8 cellular contexts compared by ENCODE assay signal in genomic region chr14:24334431-24335271, GRCh38. TPM values are rescaled to one million over a fixed set of nuclear protein-coding genes. Genes with fewer than 3 reads are reported as not detected.
DNase-seq lines count a peak whose midpoint lies in the region; ATAC-seq and TF ChIP-seq lines count a peak whose summit lies in the region.

Gene ADCY4, minus strand, starts transcription at chr14:24335071. Its CDS starts 419 bp downstream, at chr14:24334652.

- H3K9ac ChIP-seq in colonic mucosa (ENCODE audit: low read depth in 2 of 2, low read length in 2 of 2) = peak within 1 kb of the TSS; percentile 12 to 57

- no peak for TF ChIP-seq CTCF in colonic mucosa (IDR thresholded peaks at IDR 0.05)
- TF ChIP-seq CTCF in lower lobe of right lung (IDR thresholded peaks at IDR 0.05) = no peak
- TF ChIP-seq CTCF in thyroid gland (IDR thresholded peaks at IDR 0.05) = no peak

- peak in 1 of 2 donors; percentile 21 for TF ChIP-seq POLR2A in thyroid gland (IDR thresholded peaks at IDR 0.05)

- intact Hi-C loops in colonic mucosa (cut with DNase I) (loop anchor here (5.0 kb wide), 1 partner anchor 33 kb away; the partner anchor contains the start of gene NFATC4), lower lobe of right lung (cut with DNase I) (no loop called here), thyroid gland (cut with DNase I) (loop anchor here (2.0 to 5.0 kb wide), 2 partner anchors 33 to 102 kb away; partner anchors contain the start of gene NFATC4)

- H3K27me3 ChIP-seq in colonic mucosa (peaks cover 10% of the 10 kb centered on the region), lower lobe of right lung (ENCODE audit: low read depth) (peaks cover 15% of the 10 kb centered on the region), thyroid gland (no peaks in the 10 kb centered on the region)

- peak in 1 of 2 donors; percentile 21 for ATAC-seq in lower lobe of right lung

- H3K36me3 ChIP-seq in colonic mucosa (no peaks in the 10 kb centered on the region), lower lobe of right lung (peaks cover 26% of the 10 kb centered on the region), thyroid gland (no peaks in the 10 kb centered on the region)

- 16 to 18% methylated on average over 37 to 51 of the region's 64 CpGs for WGBS in thyroid gland, 2 donors

- DNase-seq in activated T-cell treated with anti-CD3 and anti-CD28 coated beads, Interleukin-2, amount 50 U/mL, for 1 hour = peak; percentile 54
- DNase-seq in activated T-cell treated with anti-CD3 and anti-CD28 coated beads for 4 hours = no peak
- DNase-seq in colonic mucosa = peak; percentile 35
- DNase-seq in lower lobe of right lung = peak; percentile 66
- DNase-seq in thyroid gland = peak; percentile 28 to 38
- no peak for DNase-seq in HK-2 (ENCODE audit: unreplicated experiment)
- DNase-seq in OCI-M1 (lab: John Stamatoyannopoulos, UW) = no peak
- DNase-seq in NCI-H345 (lab: John Stamatoyannopoulos, UW) = no peak

- no peaks in the 10 kb centered on the region for H3K9me3 ChIP-seq in colonic mucosa
- no peaks in the 10 kb centered on the region for H3K9me3 ChIP-seq in lower lobe of right lung
- H3K9me3 ChIP-seq in thyroid gland = no peaks in the 10 kb centered on the region

- peak within 1 kb of the TSS; percentile 12 for H3K27ac ChIP-seq in colonic mucosa
- peak within 1 kb of the TSS; percentile 83 for H3K27ac ChIP-seq in lower lobe of right lung
- H3K27ac ChIP-seq in thyroid gland = peak within 1 kb of the TSS; percentile 57 to 78 (median 68)

- H3K4me3 ChIP-seq in colonic mucosa = peak within 1 kb of the TSS; percentile 28
- peak within 1 kb of the TSS; percentile 58 for H3K4me3 ChIP-seq in lower lobe of right lung
- peak within 1 kb of the TSS; percentile 5 to 47 (median 9) for H3K4me3 ChIP-seq in thyroid gland (replicated peaks in 1 of 3)

- H3K4me1 ChIP-seq in colonic mucosa (peaks cover 21% of the 10 kb centered on the region), lower lobe of right lung (peaks cover 71% of the 10 kb centered on the region), thyroid gland (peaks cover 21 to 74% of the 10 kb centered on the region in 2 donors)

RNA-seq across cellular contexts. Expression of gene ADCY4, which starts in this region (rescaled TPM):
- total RNA-seq in colonic mucosa (10 to 100 TPM in 1 of 2 donors, 1 to 10 TPM in 1; 6.7 to 10.2 TPM), lower lobe of right lung (42.7 TPM), thyroid gland (10 to 100 TPM; 35.2 to 65.4 (median 48.8) TPM)

Comparison
In these comparisons a context has a peak if more than half of its experiments do, and no peak if none do; other contexts are left out.
1. DNase-seq: peak in activated T-cell treated with anti-CD3 and anti-CD28 coated beads, Interleukin-2, amount 50 U/mL, for 1 hour (single experiment), colonic mucosa (single experiment), lower lobe of right lung (single experiment) and thyroid gland (2 of 2); none in activated T-cell treated with anti-CD3 and anti-CD28 coated beads for 4 hours (single experiment), HK-2 (single experiment), OCI-M1 (single experiment) and NCI-H345 (single experiment).
2. H3K27ac ChIP-seq: peak in every context shown above with its lines; median percentile 83 in lower lobe of right lung; 68 in thyroid gland; 12 in colonic mucosa.
3. Peak in every context shown above with its lines, with median percentiles within 50 percentile points of each other: H3K4me3 ChIP-seq.